ENCODE assay signal across 27 cellular contexts in the genomic region with DNA sequence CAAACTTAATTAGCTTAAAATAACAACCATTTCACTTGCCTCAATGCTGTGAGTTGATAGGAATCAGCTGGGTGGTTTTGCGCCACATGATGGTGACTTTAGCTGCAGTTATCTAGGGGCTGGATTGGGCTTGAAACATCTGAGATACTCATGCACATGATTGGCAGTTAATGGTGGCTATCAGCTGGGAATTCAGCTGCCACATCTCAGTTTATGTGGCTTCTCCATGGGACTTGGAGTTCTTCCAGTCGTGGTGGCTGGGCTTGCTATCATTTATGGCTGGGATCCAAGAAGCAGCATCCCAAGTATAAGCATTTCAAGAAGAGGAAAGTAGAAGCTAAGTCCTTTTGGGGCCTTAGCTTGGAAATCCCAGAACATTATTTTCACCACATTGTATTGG. TPM values are rescaled to one million over a fixed set of nuclear protein-coding genes. Genes with fewer than 3 reads are reported as not detected.
DNase-seq lines count a peak whose midpoint lies in the region; ATAC-seq and TF ChIP-seq lines count a peak whose summit lies in the region.
"Had no signal": no experiment of that assay in that cellular context is flagged by ENCODE, and none has a peak within 500 bp of the region (broad histone marks: within the 10 kb centered on the region; RNA-seq: fewer than 3 reads in every experiment).

No MANE protein-coding gene starts in this region.

- no peaks in the 10 kb centered on the region for H3K27me3 ChIP-seq in testis
- H3K27me3 ChIP-seq: BLaER1 treated with 17β-estradiol and CSF1 and Interleukin-3, amounts not matched to agents 10 nM and 100 nM; gastroesophageal sphincter; sigmoid colon had no signal

- intact Hi-C loops in Right ventricle myocardium superior (cut with DNase I) (no loop called here), cardiac septum (cut with DNase I) (no loop called here), left cardiac atrium (cut with DNase I) (no loop called here), testis (cut with DNase I; ENCODE audit: low total_unique reads) (no loop called here)

- no peak for TF ChIP-seq CTCF in testis (IDR thresholded peaks at IDR 0.05)

- H3K4me3 ChIP-seq in testis: no peak overlapping the region
- H3K4me3 ChIP-seq: BLaER1 treated with 17β-estradiol and CSF1 and Interleukin-3, amounts not matched to agents 10 nM and 100 nM; gastroesophageal sphincter; sigmoid colon had no signal

- H3K9me3 ChIP-seq in testis: no peaks in the 10 kb centered on the region
- H3K9me3 ChIP-seq: BLaER1 treated with 17β-estradiol and CSF1 and Interleukin-3, amounts not matched to agents 10 nM and 100 nM; gastroesophageal sphincter; sigmoid colon had no signal

- DNase-seq in Right ventricle myocardium superior: peak; percentile 37
- no peak for DNase-seq in cardiac septum (ENCODE audit: low spot score)
- DNase-seq in astrocyte of the hippocampus (ENCODE audit: low read depth, low spot score): peak; percentile 11
- DNase-seq in left cardiac atrium: peak; percentile 34
- peak; percentile 77 for DNase-seq in testis
- DNase-seq in DMS79 (lab: John Stamatoyannopoulos, UW): no peak
- no peak for DNase-seq in NCI-H524 (lab: John Stamatoyannopoulos, UW)
- no peak for DNase-seq in occipital lobe (lab: John Stamatoyannopoulos, UW)
- DNase-seq: ACHN; activated CD4-positive, alpha-beta T cell treated with anti-CD3 and anti-CD28 coated beads for 48 hours; activated naive CD4-positive, alpha-beta T cell treated with anti-CD3 and anti-CD28 coated beads, Interleukin-2, amount 50 U/mL, for 16 hours; aorta; Calu3; H7; IMR-90; MM.1S; NCI-H146; NCI-H526 treated with DMSO at 0.1 percent for 48 hours; SHP77; sigmoid colon; T-helper 1 cell had no signal

- H3K4me1 ChIP-seq in testis: no peaks in the 10 kb centered on the region
- H3K4me1 ChIP-seq: BLaER1 treated with 17β-estradiol and CSF1 and Interleukin-3, amounts not matched to agents 10 nM and 100 nM; gastroesophageal sphincter; parathyroid adenoma; sigmoid colon had no signal

- TF ChIP-seq POLR2A in testis (IDR thresholded peaks at IDR 0.05): no peak

- WGBS in testis, 2 donors: 41 to 59% methylated on average over 2 of the region's 2 CpGs

- no peaks in the 10 kb centered on the region for H3K36me3 ChIP-seq in testis (ENCODE audit: low read depth, missing control alignments)

- peak; percentile 77 for ATAC-seq in Right ventricle myocardium superior (ENCODE audit: poor library complexity)
- ATAC-seq in left cardiac atrium: peak; percentile 80 to 88
- ATAC-seq: gastroesophageal sphincter had no signal

- H3K27ac ChIP-seq in testis: no peak overlapping the region
- H3K27ac ChIP-seq: BLaER1 treated with 17β-estradiol and CSF1 and Interleukin-3, amounts not matched to agents 10 nM and 100 nM; epithelial cell of prostate; gastroesophageal sphincter; parathyroid adenoma; sigmoid colon had no signal

RNA-seq across cellular contexts. Expression of a gene that starts 36.4 kb away (rescaled TPM):
- total RNA-seq in Right ventricle myocardium superior (not detected), cardiac septum (not detected), left cardiac atrium (not detected), testis (under 1 TPM; 0.37 to 0.39 TPM), occipital lobe (not detected)
- not detected for polyA plus RNA-seq in testis (ENCODE audit: insufficient read depth, low read depth, low replicate concordance)
- total RNA-seq: aorta, Calu3, gastroesophageal sphincter, H7, IMR-90, mesothelial cell of epicardium, sigmoid colon, urinary bladder had no signal
- polyA plus RNA-seq: aorta, IMR-90, sigmoid colon, urinary bladder had no signal

RNA-seq across cellular contexts. Expression of a gene that starts 48.9 kb away (rescaled TPM):
- total RNA-seq in Right ventricle myocardium superior: 10.2 TPM
- total RNA-seq in cardiac septum: 12.9 TPM
- 10 to 100 TPM; 13.3 to 15.7 TPM for total RNA-seq in left cardiac atrium
- 10 to 100 TPM; 23.0 to 31.3 TPM for total RNA-seq in testis
- polyA plus RNA-seq in testis (ENCODE audit: insufficient read depth, low read depth, low replicate concordance): 11.8 TPM
- 71.0 TPM for total RNA-seq in occipital lobe

RNA-seq across cellular contexts. Expression of a gene that starts 49.5 kb away (rescaled TPM):
- total RNA-seq in Right ventricle myocardium superior (41.4 TPM), cardiac septum (82.6 TPM), left cardiac atrium (10 to 100 TPM; 44.6 to 54.3 TPM), testis (100 to 1,000 TPM; 164 to 249 TPM), occipital lobe (81.3 TPM)
- 47.4 TPM for polyA plus RNA-seq in testis (ENCODE audit: insufficient read depth, low read depth, low replicate concordance)

Comparison
In these comparisons a context has a peak if more than half of its experiments do, and no peak if none do; other contexts are left out.
1. DNase-seq: peak in Right ventricle myocardium superior (single experiment), astrocyte of the hippocampus (single experiment), left cardiac atrium (single experiment) and testis (single experiment); none in cardiac septum (single experiment), DMS79 (single experiment), NCI-H524 (0 of 2) and occipital lobe (single experiment).